15 cellular contexts compared by ENCODE assay signal in the genomic region with DNA sequence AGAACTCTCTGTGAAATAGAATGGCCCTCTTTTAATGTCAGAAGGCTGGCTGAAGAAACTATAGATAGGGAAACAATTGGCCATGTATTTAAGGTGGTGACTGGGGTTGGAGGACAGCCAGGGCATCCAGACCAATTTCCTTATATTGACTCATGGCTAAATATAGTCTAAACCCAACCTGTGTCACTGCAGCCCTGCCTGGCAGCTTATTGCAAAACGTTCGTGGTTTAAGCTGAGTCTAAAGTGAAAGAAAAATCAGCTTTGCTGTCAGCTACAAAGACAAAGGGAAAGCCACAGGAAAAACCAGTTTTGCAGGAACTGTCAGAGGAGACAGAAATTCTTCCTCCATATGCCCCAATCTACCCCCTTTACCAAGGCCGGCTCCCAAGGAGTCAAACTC.
DNase-seq lines count a peak whose midpoint lies in the region; ATAC-seq, FAIRE-seq and TF ChIP-seq lines count a peak whose summit lies in the region.
"Had no signal": no experiment of that assay in that cellular context is flagged by ENCODE, and none has a peak within 500 bp of the region (broad histone marks: within the 10 kb centered on the region; RNA-seq: fewer than 3 reads in every experiment).

No MANE protein-coding gene starts in this region.

- H3K9ac ChIP-seq in DND-41 (ENCODE audit: low read depth, low read length) (no peak overlapping the region), keratinocyte (ENCODE audit: control insufficient read depth, extremely low read depth, insufficient read depth, low read length) (no peak overlapping the region), SK-N-SH (no peak overlapping the region)

- CTCF ChIA-PET in SK-N-SH (lab: Yijun Ruan, JAX) = no interaction called here

- POLR2A ChIA-PET in SK-N-SH (lab: Yijun Ruan, JAX) = no interaction called here

- 0 out of 2 replicates have a peak, but pooled peaks cover 5% of the 10 kb centered on the region for H3K36me3 ChIP-seq in DND-41 (ENCODE audit: insufficient read depth, low read length)
- no peaks in the 10 kb centered on the region for H3K36me3 ChIP-seq in keratinocyte (ENCODE audit: control insufficient read depth in 2 of 2, extremely low read depth in 1 of 2, insufficient read depth in 2 of 2, low read length in 2 of 2)
- no peaks in the 10 kb centered on the region for H3K36me3 ChIP-seq in SK-N-SH (replicated peaks in 1 of 2; ENCODE audit: control insufficient read depth in 1 of 2, insufficient read depth in 2 of 2, low read length in 1 of 2)
- H3K36me3 ChIP-seq in effector memory CD4-positive, alpha-beta T cell (ENCODE audit: control insufficient read depth, insufficient read depth, low read length) = no peaks in the 10 kb centered on the region
- H3K36me3 ChIP-seq: pancreas had no signal

- dilution Hi-C loops in keratinocyte (cut with MboI; ENCODE audit: extremely low pct_ligation_motif_present, low sequenced_read_pairs) = no loop called here

- H3F3A ChIP-seq in SK-N-SH (replicated peaks; ENCODE audit: insufficient read depth) = no peaks in the 10 kb centered on the region

- H3K27me3 ChIP-seq in DND-41 (ENCODE audit: insufficient read depth, low read length, poor library complexity) (no peaks in the 10 kb centered on the region), keratinocyte (ENCODE audit: control insufficient read depth, extremely low read depth, insufficient read depth, low read length) (no peaks in the 10 kb centered on the region), SK-N-SH (ENCODE audit: insufficient read depth) (no peaks in the 10 kb centered on the region)
- H3K27me3 ChIP-seq in effector memory CD4-positive, alpha-beta T cell (replicated peaks; ENCODE audit: control insufficient read depth, insufficient read depth, low read length, poor library complexity, severe bottlenecking) = no peaks in the 10 kb centered on the region
- H3K27me3 ChIP-seq: pancreas had no signal

- peak; percentile 46 for DNase-seq in DND-41
- peak; percentile 54 for DNase-seq in LHCN-M2 (ENCODE audit: low read depth)
- peak; percentile 42 for DNase-seq in T1000 (lab: John Stamatoyannopoulos, UW)
- DNase-seq in keratinocyte (ENCODE audit: low read depth, low spot score) = no peak
- DNase-seq in SK-N-SH = no peak
- no peak for DNase-seq in substantia nigra (lab: John Stamatoyannopoulos, UW)
- no peak for DNase-seq in effector memory CD4-positive, alpha-beta T cell
- DNase-seq in NCI-H1417 treated with DMSO at 0.1 percent for 48 hours (lab: John Stamatoyannopoulos, UW) = no peak
- DNase-seq: activated T-cell treated with anti-CD3 and anti-CD28 coated beads, Interleukin-2, amount 50 U/mL, for 72 hours; CD4-positive, alpha-beta T cell; central memory CD4-positive, alpha-beta T cell; Karpas-422 had no signal

- H3K79me2 ChIP-seq in DND-41 (ENCODE audit: insufficient read depth, low read length) = no peaks in the 10 kb centered on the region
- H3K79me2 ChIP-seq in keratinocyte (ENCODE audit: control insufficient read depth, insufficient read depth, low read length) = no peaks in the 10 kb centered on the region
- no peaks in the 10 kb centered on the region for H3K79me2 ChIP-seq in SK-N-SH (ENCODE audit: insufficient read depth)

- TF ChIP-seq RAD21 in SK-N-SH (IDR thresholded peaks at IDR 0.05; ENCODE audit: low read length) = no peak

- ATAC-seq in DND-41 (ENCODE audit: insufficient read depth, low read depth) = peak; percentile 86
- ATAC-seq: activated T-cell treated with anti-CD3 and anti-CD28 coated beads, Interleukin-2, amount 50 U/mL, for 72 hours had no signal

- TF ChIP-seq EP300 in SK-N-SH (IDR thresholded peaks at IDR 0.05; ENCODE audit: borderline replicate concordance in 1 of 2, low read depth in 1 of 2, low read length in 1 of 2) = no peak

- TF ChIP-seq CTCF in DND-41 (IDR thresholded peaks at IDR 0.05; ENCODE audit: borderline replicate concordance, extremely low read depth, low read length, poor library complexity, severe bottlenecking) (no peak), keratinocyte (optimal IDR thresholded peaks at IDR 0.05 in 1 of 3, IDR thresholded peaks at IDR 0.05 in 1 of 3, conservative IDR thresholded peaks at IDR 0.05 in 1 of 3; ENCODE audit: extremely low read depth in 1 of 3, insufficient read depth in 2 of 3, low read length in 3 of 3) (no peak), SK-N-SH (IDR thresholded peaks at IDR 0.05) (no peak)

- H3K4me3 ChIP-seq in DND-41 (ENCODE audit: low read depth in 1 of 2, low read length in 2 of 2) (no peak overlapping the region), keratinocyte (ENCODE audit: control insufficient read depth in 2 of 3, extremely low read depth in 1 of 3, insufficient read depth in 2 of 3, low read depth in 1 of 3, low read length in 3 of 3) (no peak overlapping the region), SK-N-SH (ENCODE audit: low read depth in 2 of 2, low read length in 1 of 2) (no peak overlapping the region; a peak in 1 of 4 replicates)
- H3K4me3 ChIP-seq in effector memory CD4-positive, alpha-beta T cell (ENCODE audit: insufficient read depth, low read depth, low read length, poor library complexity, severe bottlenecking) = no peak overlapping the region
- H3K4me3 ChIP-seq: pancreas had no signal

- H3K27ac ChIP-seq in DND-41 (ENCODE audit: low read length) (peak overlapping the region; percentile 60), keratinocyte (ENCODE audit: control insufficient read depth, insufficient read depth, low read length) (peak overlapping the region; percentile 10), SK-N-SH (ENCODE audit: low read depth in 2 of 2, low read length in 1 of 2) (no peak overlapping the region), substantia nigra (ENCODE audit: low read depth, low read length, poor library complexity, severe bottlenecking) (no peak overlapping the region)
- H3K27ac ChIP-seq in effector memory CD4-positive, alpha-beta T cell (ENCODE audit: insufficient read depth, low read length, poor library complexity, severe bottlenecking) = no peak overlapping the region
- H3K27ac ChIP-seq: pancreas, VCaP had no signal

- H4K20me1 ChIP-seq in DND-41 (ENCODE audit: insufficient read depth, low read length) = no peaks in the 10 kb centered on the region
- no peaks in the 10 kb centered on the region for H4K20me1 ChIP-seq in keratinocyte (ENCODE audit: control insufficient read depth, extremely low read depth, insufficient read depth, low read length)
- H4K20me1 ChIP-seq in SK-N-SH (ENCODE audit: insufficient read depth) = no peaks in the 10 kb centered on the region

- H2AFZ ChIP-seq in DND-41 (ENCODE audit: low read depth, low read length) (no peak overlapping the region), keratinocyte (ENCODE audit: control insufficient read depth, low read length) (no peak overlapping the region), SK-N-SH (ENCODE audit: low read depth) (no peak overlapping the region)

- peaks cover 54% of the 10 kb centered on the region for H3K9me3 ChIP-seq in DND-41 (ENCODE audit: insufficient read depth, low read length, severe bottlenecking)
- peaks cover 13% of the 10 kb centered on the region for H3K9me3 ChIP-seq in keratinocyte (ENCODE audit: control insufficient read depth, low read depth, low read length)
- no peaks in the 10 kb centered on the region for H3K9me3 ChIP-seq in SK-N-SH
- peaks cover 25% of the 10 kb centered on the region for H3K9me3 ChIP-seq in effector memory CD4-positive, alpha-beta T cell (ENCODE audit: control insufficient read depth, low read length)
- H3K9me3 ChIP-seq: pancreas had no signal

- peak; percentile 57 for FAIRE-seq in keratinocyte (lab: Jason Lieb, UNC)
- FAIRE-seq: H1, pancreas had no signal

- H3K9me1 ChIP-seq in keratinocyte (ENCODE audit: control insufficient read depth, extremely low read depth, insufficient read depth, low read length) = no peaks in the 10 kb centered on the region

- H3K9me2 ChIP-seq in SK-N-SH = no peaks in the 10 kb centered on the region

- peak overlapping the region; percentile 17; the same call in 1 of the 2 replicates for H3K4me2 ChIP-seq in DND-41 (ENCODE audit: insufficient read depth, low read length)
- H3K4me2 ChIP-seq in keratinocyte (ENCODE audit: control insufficient read depth, extremely low read depth, insufficient read depth, low read depth, low read length) = no peak overlapping the region
- no peak overlapping the region for H3K4me2 ChIP-seq in SK-N-SH

- H3K4me1 ChIP-seq in DND-41 (ENCODE audit: insufficient read depth, low read length) (peaks cover 12% of the 10 kb centered on the region), keratinocyte (ENCODE audit: control insufficient read depth, extremely low read depth, insufficient read depth, low read length) (peaks cover 11% of the 10 kb centered on the region), SK-N-SH (ENCODE audit: control insufficient read depth in 1 of 2, insufficient read depth in 2 of 2, low read depth in 1 of 2, low read length in 1 of 2) (no peaks in the 10 kb centered on the region; a peak in 1 of 4 replicates)
- H3K4me1 ChIP-seq in effector memory CD4-positive, alpha-beta T cell (ENCODE audit: control insufficient read depth, insufficient read depth, low read length, poor library complexity, severe bottlenecking) = no peaks in the 10 kb centered on the region
- H3K4me1 ChIP-seq: pancreas had no signal

- WGBS in SK-N-SH (ENCODE audit: low lambda C conversion rate) = 32% methylated on average over 3 of the region's 3 CpGs

TF ChIP-seq in SK-N-SH, 30 proteins besides CTCF, POLR2A, EP300 and RAD21:
- TF ChIP-seq RXRA (IDR thresholded peaks at IDR 0.05; ENCODE audit: borderline replicate concordance, low read depth) (no peak), EZH2phosphoT487 (IDR thresholded peaks at IDR 0.05; ENCODE audit: borderline replicate concordance, low read depth) (no peak)

Comparison
In these comparisons a context has a peak if more than half of its experiments do, and no peak if none do; other contexts are left out.
1. DNase-seq: peak in DND-41 (single experiment), LHCN-M2 (single experiment) and T1000 (single experiment); none in keratinocyte (single experiment), SK-N-SH (single experiment), substantia nigra (0 of 49), effector memory CD4-positive, alpha-beta T cell (0 of 3) and NCI-H1417 treated with DMSO at 0.1 percent for 48 hours (single experiment).
2. H3K27ac ChIP-seq: peak in DND-41 (single experiment) and keratinocyte (single experiment); none in SK-N-SH (0 of 2), substantia nigra (single experiment) and effector memory CD4-positive, alpha-beta T cell (single experiment).